Comparison of ENCODE assay signal across 9 cellular contexts in the genomic region with DNA sequence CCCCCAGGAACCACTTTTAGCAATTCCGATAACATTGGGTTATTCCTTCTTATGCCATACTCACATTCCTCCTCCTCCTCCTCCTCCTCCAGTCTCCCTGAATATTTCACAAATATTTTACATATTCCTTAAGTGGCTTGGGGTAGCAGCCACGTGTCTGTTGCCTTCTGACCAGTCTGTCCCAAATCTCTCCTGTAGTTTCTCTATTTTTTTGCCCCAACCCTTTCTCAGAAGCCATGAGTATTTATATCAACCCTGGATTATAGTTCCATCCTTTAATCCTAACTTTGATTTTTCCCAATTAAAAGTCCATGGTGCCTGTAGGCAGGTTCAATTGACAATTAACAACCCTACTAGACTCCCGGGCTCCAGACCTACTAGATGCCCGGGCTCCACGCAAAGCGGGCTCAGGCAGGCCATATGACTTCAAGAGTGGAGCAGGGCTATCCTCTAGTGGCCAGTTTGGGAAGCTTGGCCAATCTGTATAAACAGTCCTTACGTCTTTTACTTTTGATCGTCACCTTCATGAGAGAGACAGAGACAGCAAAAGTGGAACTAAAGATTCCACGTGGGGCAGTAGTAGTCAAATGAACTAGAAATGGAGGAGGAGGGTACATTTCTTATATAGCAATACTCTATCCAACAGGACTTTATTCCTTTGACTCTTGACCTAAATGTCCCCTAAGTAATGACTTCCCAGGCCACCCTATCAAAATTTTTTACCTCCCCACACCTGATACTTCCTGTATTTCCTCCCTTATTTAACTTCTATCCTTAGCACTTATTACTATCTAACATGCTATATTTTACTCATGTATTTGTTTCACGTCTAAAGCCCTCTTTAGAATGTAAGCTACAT.
DNase-seq lines count a peak whose midpoint lies in the region; ATAC-seq, FAIRE-seq and TF ChIP-seq lines count a peak whose summit lies in the region.
"Had no signal": no experiment of that assay in that cellular context is flagged by ENCODE, and none has a peak within 500 bp of the region (broad histone marks: within the 10 kb centered on the region; RNA-seq: fewer than 3 reads in every experiment).

No MANE protein-coding gene starts in this region.

- no peak overlapping the region for H3K4me3 ChIP-seq in endothelial cell of umbilical vein (replicated peaks in 1 of 3; ENCODE audit: insufficient read depth in 1 of 3, low read depth in 1 of 3, low read length in 3 of 3)
- H3K4me3 ChIP-seq: SK-N-MC had no signal

- H3K4me2 ChIP-seq in endothelial cell of umbilical vein (ENCODE audit: insufficient read depth, low read length) = no peak overlapping the region

- H3K9me1 ChIP-seq in endothelial cell of umbilical vein (replicated peaks; ENCODE audit: control insufficient read depth, extremely low read depth, insufficient read depth, low read length) = no peaks in the 10 kb centered on the region

- peak; percentile 84 to 90 for TF ChIP-seq CTCF in endothelial cell of umbilical vein (IDR thresholded peaks at IDR 0.05; ENCODE audit: extremely low read depth in 1 of 2, insufficient read depth in 1 of 2, low read depth in 1 of 2, low read length in 2 of 2)
- peak; percentile 89 for TF ChIP-seq CTCF in type B pancreatic cell (conservative IDR thresholded peaks at IDR 0.05)

- peaks cover 4% of the 10 kb centered on the region for H3K4me1 ChIP-seq in endothelial cell of umbilical vein (ENCODE audit: control insufficient read depth, extremely low read depth, insufficient read depth, low read length)

- peaks cover 17 to 27% of the 10 kb centered on the region in 2 experiments for H3K27me3 ChIP-seq in endothelial cell of umbilical vein (ENCODE audit: control insufficient read depth in 2 of 2, insufficient read depth in 2 of 2, low read length in 2 of 2)

- H3K27ac Mint-ChIP-seq in type B pancreatic cell = no peak overlapping the region

- CTCF ChIA-PET in endothelial cell of umbilical vein (lab: Charles Lee) = interaction anchor here (0.6 to 5.2 kb wide), 19 partner anchors 9 to 1337 kb away, joined by 3 to 71 read pairs (median 5); a partner anchor contains a TSS

- no peaks in the 10 kb centered on the region for H3K9me3 ChIP-seq in endothelial cell of umbilical vein (replicated peaks; ENCODE audit: control insufficient read depth, insufficient read depth, low read length)

- H3K9ac ChIP-seq in endothelial cell of umbilical vein (replicated peaks; ENCODE audit: extremely low read depth, insufficient read depth, low read length) = no peak overlapping the region

- no peaks in the 10 kb centered on the region for H3K79me2 ChIP-seq in endothelial cell of umbilical vein (ENCODE audit: control insufficient read depth, insufficient read depth, low read length)

- peak; percentile 67 for FAIRE-seq in endothelial cell of umbilical vein (lab: Jason Lieb, UNC)

- peaks cover 30% of the 10 kb centered on the region for H3K4me1 Mint-ChIP-seq in type B pancreatic cell (ENCODE audit: unreplicated experiment)

- H3K9me3 Mint-ChIP-seq in type B pancreatic cell = no peaks in the 10 kb centered on the region

- DNase-seq in C1 segment of cervical spinal cord (lab: John Stamatoyannopoulos, UW) = peak in 9 of 14 donors; percentile 5 to 66 (median 29)
- peak; percentile 75 for DNase-seq in M059J (ENCODE audit: low read depth)
- peak; percentile 64 for DNase-seq in endothelial cell of umbilical vein (ENCODE audit: low read depth, low spot score)
- peak; percentile 68 for DNase-seq in midbrain (lab: John Stamatoyannopoulos, UW)
- DNase-seq in type B pancreatic cell (ENCODE audit: extremely low spot score, unreplicated experiment) = no peak

- intact Hi-C loops in endothelial cell of umbilical vein (cut with micrococcal nuclease) = loop anchor here (1.0 to 10.0 kb wide), 8 partner anchors 48 to 984 kb away; a partner anchor contains a TSS

- H2AFZ ChIP-seq in endothelial cell of umbilical vein (ENCODE audit: low read depth, low read length) = no peak overlapping the region

- TF ChIP-seq POLR2A in endothelial cell of umbilical vein (IDR thresholded peaks at IDR 0.05; ENCODE audit: low read depth, low read length) = no peak

- dilution Hi-C loops in endothelial cell of umbilical vein (cut with MboI; ENCODE audit: extremely low pct_ligation_motif_present, low sequenced_read_pairs) = no loop called here

- POLR2A ChIA-PET in endothelial cell of umbilical vein (lab: Charles Lee) = no interaction called here

- no peaks in the 10 kb centered on the region for H3K36me3 Mint-ChIP-seq in type B pancreatic cell

- peak; percentile 67 for ATAC-seq in GM18517 (IDR thresholded peaks at IDR 0.05; ENCODE audit: unreplicated experiment)
- peak; percentile 97 for ATAC-seq in SK-N-SH treated with all-trans-retinoic acid at 6 μM for 48 hours
- ATAC-seq in GM19328 (IDR thresholded peaks at IDR 0.05; ENCODE audit: unreplicated experiment) = no peak

- no peaks in the 10 kb centered on the region for H4K20me1 ChIP-seq in endothelial cell of umbilical vein (replicated peaks; ENCODE audit: control insufficient read depth, extremely low read depth, insufficient read depth, low read length)

- BruUV-seq in endothelial cell of umbilical vein (replicated peaks; lab: Mats Ljungman, UMichigan) = no TSS peak

- no peaks in the 10 kb centered on the region for H3K36me3 ChIP-seq in endothelial cell of umbilical vein (ENCODE audit: control insufficient read depth in 2 of 2, extremely low read depth in 1 of 2, insufficient read depth in 2 of 2, low read length in 2 of 2)

- no peak overlapping the region for H3K4me3 Mint-ChIP-seq in type B pancreatic cell

- peaks cover 22% of the 10 kb centered on the region for H3K27me3 Mint-ChIP-seq in type B pancreatic cell

- no peak overlapping the region for H3K27ac ChIP-seq in endothelial cell of umbilical vein (ENCODE audit: insufficient read depth, low read depth, low read length)
- H3K27ac ChIP-seq: SK-N-MC had no signal

TF ChIP-seq in SK-N-SH treated with all-trans-retinoic acid at 6 μM for 48 hours, 23 proteins besides CTCF, POLR2A, EP300 and RAD21 (continues in another document):
- no peak for TF ChIP-seq OSR1 (CRISPR knock-in tag; IDR thresholded peaks at IDR 0.05)
- no peak for TF ChIP-seq ZFP3 (CRISPR knock-in tag; IDR thresholded peaks at IDR 0.05)
- TF ChIP-seq, protein P1, sequence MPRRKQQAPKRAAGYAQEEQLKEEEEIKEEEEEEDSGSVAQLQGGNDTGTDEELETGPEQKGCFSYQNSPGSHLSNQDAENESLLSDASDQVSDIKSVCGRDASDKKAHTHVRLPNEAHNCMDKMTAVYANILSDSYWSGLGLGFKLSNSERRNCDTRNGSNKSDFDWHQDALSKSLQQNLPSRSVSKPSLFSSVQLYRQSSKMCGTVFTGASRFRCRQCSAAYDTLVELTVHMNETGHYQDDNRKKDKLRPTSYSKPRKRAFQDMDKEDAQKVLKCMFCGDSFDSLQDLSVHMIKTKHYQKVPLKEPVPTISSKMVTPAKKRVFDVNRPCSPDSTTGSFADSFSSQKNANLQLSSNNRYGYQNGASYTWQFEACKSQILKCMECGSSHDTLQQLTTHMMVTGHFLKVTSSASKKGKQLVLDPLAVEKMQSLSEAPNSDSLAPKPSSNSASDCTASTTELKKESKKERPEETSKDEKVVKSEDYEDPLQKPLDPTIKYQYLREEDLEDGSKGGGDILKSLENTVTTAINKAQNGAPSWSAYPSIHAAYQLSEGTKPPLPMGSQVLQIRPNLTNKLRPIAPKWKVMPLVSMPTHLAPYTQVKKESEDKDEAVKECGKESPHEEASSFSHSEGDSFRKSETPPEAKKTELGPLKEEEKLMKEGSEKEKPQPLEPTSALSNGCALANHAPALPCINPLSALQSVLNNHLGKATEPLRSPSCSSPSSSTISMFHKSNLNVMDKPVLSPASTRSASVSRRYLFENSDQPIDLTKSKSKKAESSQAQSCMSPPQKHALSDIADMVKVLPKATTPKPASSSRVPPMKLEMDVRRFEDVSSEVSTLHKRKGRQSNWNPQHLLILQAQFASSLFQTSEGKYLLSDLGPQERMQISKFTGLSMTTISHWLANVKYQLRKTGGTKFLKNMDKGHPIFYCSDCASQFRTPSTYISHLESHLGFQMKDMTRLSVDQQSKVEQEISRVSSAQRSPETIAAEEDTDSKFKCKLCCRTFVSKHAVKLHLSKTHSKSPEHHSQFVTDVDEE (CRISPR knock-in tag; IDR thresholded peaks at IDR 0.05) = no peak
- no peak for TF ChIP-seq GLIS3 (CRISPR knock-in tag; IDR thresholded peaks at IDR 0.05)

TF ChIP-seq in endothelial cell of umbilical vein, 7 proteins besides CTCF, POLR2A, EP300 and RAD21:
- TF ChIP-seq POLR2AphosphoS5 (IDR thresholded peaks at IDR 0.05; ENCODE audit: insufficient read depth, low read depth, low read length) = no peak
- TF ChIP-seq FOS (IDR thresholded peaks at IDR 0.05; ENCODE audit: borderline replicate concordance, insufficient read depth, low read length) = no peak
- TF ChIP-seq, protein P2, sequence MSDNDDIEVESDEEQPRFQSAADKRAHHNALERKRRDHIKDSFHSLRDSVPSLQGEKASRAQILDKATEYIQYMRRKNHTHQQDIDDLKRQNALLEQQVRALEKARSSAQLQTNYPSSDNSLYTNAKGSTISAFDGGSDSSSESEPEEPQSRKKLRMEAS (IDR thresholded peaks at IDR 0.05; ENCODE audit: insufficient read depth, insufficient read length) = no peak
- TF ChIP-seq EZH2 (IDR thresholded peaks at IDR 0.05; ENCODE audit: borderline replicate concordance, low read depth, low read length, severe bottlenecking) = no peak
- no peak for TF ChIP-seq GATA2 (IDR thresholded peaks at IDR 0.05; ENCODE audit: insufficient read depth, insufficient read length, low read depth, low read length)
- no peak for TF ChIP-seq JUN (IDR thresholded peaks at IDR 0.05; ENCODE audit: borderline replicate concordance, insufficient read depth, insufficient read length, low read depth)
- no peak for TF ChIP-seq MYC (IDR thresholded peaks at IDR 0.05; ENCODE audit: low read depth, low read length)
